ENCODE assay signal across 8 cellular contexts in the genomic region with DNA sequence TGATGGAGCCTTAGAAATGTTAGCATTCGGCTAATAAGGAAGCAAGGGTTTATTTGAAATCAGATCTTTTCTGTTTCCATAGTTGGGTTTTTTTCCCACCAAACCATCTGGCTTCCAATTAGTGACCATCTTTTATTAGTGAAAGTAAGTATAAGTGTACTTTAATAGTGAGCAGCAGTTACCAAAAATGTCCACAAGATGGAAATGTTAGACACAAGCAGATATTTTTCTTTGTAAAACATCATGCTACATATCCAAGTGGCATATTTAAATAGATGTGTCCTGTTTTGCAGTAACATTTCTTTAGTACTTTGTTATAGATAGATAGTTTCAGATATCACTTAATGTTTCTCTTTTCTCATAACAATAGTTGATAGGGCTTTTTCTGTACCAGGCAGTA. TPM values are rescaled to one million over a fixed set of nuclear protein-coding genes. Genes with fewer than 3 reads are reported as not detected.
DNase-seq lines count a peak whose midpoint lies in the region; ATAC-seq and TF ChIP-seq lines count a peak whose summit lies in the region.

No MANE protein-coding gene starts in this region.

- H3K27me3 Mint-ChIP-seq in osteocyte (ENCODE audit: unreplicated experiment) = no peaks in the 10 kb centered on the region

- no peaks in the 10 kb centered on the region for H3K9me3 Mint-ChIP-seq in osteocyte (ENCODE audit: unreplicated experiment)

- H3K4me3 Mint-ChIP-seq in osteocyte (ENCODE audit: unreplicated experiment) = no peak overlapping the region

- peaks cover 20% of the 10 kb centered on the region for H3K4me1 Mint-ChIP-seq in osteocyte (ENCODE audit: unreplicated experiment)

- TF ChIP-seq CTCF in osteocyte (IDR thresholded peaks at IDR 0.05) = peak; percentile 73

- ATAC-seq in HG03095 (IDR thresholded peaks at IDR 0.05; ENCODE audit: unreplicated experiment) = no peak

- H3K36me3 Mint-ChIP-seq in osteocyte (ENCODE audit: unreplicated experiment) = peaks cover 5% of the 10 kb centered on the region

- DNase-seq in SIG-M5 treated with dmso at 0.1 percent for 504 hours (lab: John Stamatoyannopoulos, UW; ENCODE audit: unreplicated experiment) (peak; percentile 45), SIG-M5 (lab: John Stamatoyannopoulos, UW) (no peak), NCI-H226 (peak; percentile 53), dermis microvascular lymphatic vessel endothelial cell (ENCODE audit: low read depth in 2 of 2) (peak; percentile 59 to 76), osteocyte (ENCODE audit: extremely low spot score, unreplicated experiment) (no peak)
- DNase-seq in activated CD4-positive, alpha-beta T cell treated with anti-CD3 and anti-CD28 coated beads for 4 hours = no peak
- no peak for DNase-seq in activated T-cell treated with anti-CD3 and anti-CD28 coated beads, Interleukin-2, amount 50 U/mL, for 1 hour

- H3K27ac Mint-ChIP-seq in osteocyte (ENCODE audit: unreplicated experiment) = peak overlapping the region; percentile 23

RNA-seq across cellular contexts. Expression of a gene that starts 28.8 kb away (rescaled TPM):
- total RNA-seq in dermis microvascular lymphatic vessel endothelial cell (17.6 and 18.8 TPM in 2 replicates), osteocyte (15.9 and 17.6 TPM in 2 replicates)

RNA-seq across cellular contexts. Expression of a gene that starts 40.2 kb away (rescaled TPM):
- total RNA-seq in dermis microvascular lymphatic vessel endothelial cell (under 0.01 TPM in 1 of 2 replicates, not detected in the other), osteocyte (0.21 TPM in 1 of 2 replicates, not detected in the other)

Comparison
In these comparisons a context has a peak if more than half of its experiments do, and no peak if none do; other contexts are left out.
1. DNase-seq: peak in SIG-M5 treated with dmso at 0.1 percent for 504 hours (single experiment), NCI-H226 (single experiment) and dermis microvascular lymphatic vessel endothelial cell (2 of 2); none in SIG-M5 (single experiment), osteocyte (single experiment), activated CD4-positive, alpha-beta T cell treated with anti-CD3 and anti-CD28 coated beads for 4 hours (0 of 2) and activated T-cell treated with anti-CD3 and anti-CD28 coated beads, Interleukin-2, amount 50 U/mL, for 1 hour (single experiment).